Comparison of ENCODE assay signal across 14 cellular contexts in the genomic region with DNA sequence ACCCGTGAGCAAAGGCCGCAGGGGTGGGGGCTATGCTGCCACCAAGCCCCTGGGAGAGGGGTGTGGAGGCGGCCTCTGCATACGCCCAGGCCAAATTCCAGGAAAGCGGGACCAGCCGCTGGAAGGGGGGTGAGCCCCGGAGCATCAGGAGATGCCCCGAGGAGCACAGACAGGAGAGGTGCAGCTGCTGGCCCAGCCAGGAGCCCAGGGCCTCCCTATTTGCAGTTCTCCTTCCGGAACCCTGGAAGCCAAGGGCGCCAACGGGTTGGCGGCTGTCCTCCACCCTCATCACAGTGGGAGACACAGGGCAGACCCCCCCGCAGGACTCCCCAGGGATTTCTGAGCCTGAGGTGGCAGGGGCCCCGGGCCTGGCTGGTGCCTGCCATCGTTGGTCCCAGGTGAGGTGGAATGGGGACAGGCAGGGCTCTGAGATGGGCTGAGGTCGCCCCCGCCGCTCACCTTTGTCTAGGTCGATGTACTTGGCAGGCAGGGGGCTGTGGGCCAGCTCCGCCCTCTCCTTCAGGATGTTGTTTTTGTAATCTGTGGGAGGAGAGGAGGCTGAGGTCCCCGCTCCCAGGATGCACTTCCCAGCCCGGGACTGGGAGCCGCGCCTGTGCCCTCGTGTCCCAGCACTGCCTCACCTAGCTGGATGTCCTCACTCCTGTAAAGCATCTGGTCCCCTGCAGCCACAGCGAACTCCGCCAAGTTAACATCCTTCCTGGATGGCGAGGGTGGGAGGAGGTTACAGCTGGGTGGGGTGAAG. TPM values are rescaled to one million over a fixed set of nuclear protein-coding genes. Genes with fewer than 3 reads are reported as not detected.
DNase-seq lines count a peak whose midpoint lies in the region; ATAC-seq and TF ChIP-seq lines count a peak whose summit lies in the region.
"Had no signal": no experiment of that assay in that cellular context is flagged by ENCODE, and none has a peak within 500 bp of the region (broad histone marks: within the 10 kb centered on the region; RNA-seq: fewer than 3 reads in every experiment).

No MANE protein-coding gene starts in this region.

- H3K4me1 ChIP-seq in HUES48 (ENCODE audit: control insufficient read depth, insufficient read depth, low read length): peaks cover 27% of the 10 kb centered on the region

- H3K4me3 Mint-ChIP-seq in chondrocyte (ENCODE audit: unreplicated experiment) (no peak overlapping the region), osteocyte (ENCODE audit: unreplicated experiment) (peak overlapping the region; percentile 72)
- H3K4me3 Mint-ChIP-seq: activated T-cell treated with anti-CD3 and anti-CD28 coated beads, Interleukin-2, amount 50 U/mL, for 4 hours had no signal

- no peaks in the 10 kb centered on the region for H3K9me3 ChIP-seq in HUES48 (ENCODE audit: control insufficient read depth, insufficient read depth, low read length)
- H3K9me3 ChIP-seq: psoas muscle, upper lobe of left lung had no signal

- H3K36me3 Mint-ChIP-seq in chondrocyte (ENCODE audit: low read depth): no peaks in the 10 kb centered on the region
- peaks cover 9% of the 10 kb centered on the region for H3K36me3 Mint-ChIP-seq in osteocyte (ENCODE audit: unreplicated experiment)

- H3K9ac ChIP-seq in HUES48 (ENCODE audit: low read depth, low read length): no peak overlapping the region

- H3K36me3 ChIP-seq in HUES48 (ENCODE audit: control insufficient read depth, insufficient read depth, low read length): no peaks in the 10 kb centered on the region

- H3K9me3 Mint-ChIP-seq in chondrocyte (ENCODE audit: low read depth) (no peaks in the 10 kb centered on the region), osteocyte (ENCODE audit: unreplicated experiment) (no peaks in the 10 kb centered on the region)
- H3K9me3 Mint-ChIP-seq: activated T-cell treated with anti-CD3 and anti-CD28 coated beads, Interleukin-2, amount 50 U/mL, for 4 hours had no signal

- H3K4me1 Mint-ChIP-seq in chondrocyte (ENCODE audit: low read depth) (peaks cover 31% of the 10 kb centered on the region), osteocyte (ENCODE audit: unreplicated experiment) (peaks cover 47% of the 10 kb centered on the region)

- H3K27ac Mint-ChIP-seq in chondrocyte (ENCODE audit: unreplicated experiment): peak overlapping the region; percentile 2
- peak overlapping the region; percentile 74 for H3K27ac Mint-ChIP-seq in osteocyte (ENCODE audit: unreplicated experiment)

- ATAC-seq in omental fat pad (ENCODE audit: low FRiP score): no peak
- ATAC-seq: activated T-cell treated with anti-CD3 and anti-CD28 coated beads, Interleukin-2, amount 50 U/mL, for 4 hours; esophagus mucosa; psoas muscle had no signal

- peaks cover 20% of the 10 kb centered on the region for H3K27me3 ChIP-seq in HUES48 (ENCODE audit: control insufficient read depth, insufficient read depth, low read length)

- no peak for TF ChIP-seq CTCF in chondrocyte (IDR thresholded peaks at IDR 0.05)
- no peak for TF ChIP-seq CTCF in osteocyte (IDR thresholded peaks at IDR 0.05)
- no peak for TF ChIP-seq CTCF in omental fat pad (IDR thresholded peaks at IDR 0.05)

- peak overlapping the region; percentile 13 for H3K27ac ChIP-seq in HUES48 (ENCODE audit: low read depth, low read length)
- H3K27ac ChIP-seq: PC-9 had no signal

- H3K27me3 Mint-ChIP-seq in chondrocyte (ENCODE audit: low read depth): no peaks in the 10 kb centered on the region
- no peaks in the 10 kb centered on the region for H3K27me3 Mint-ChIP-seq in osteocyte (ENCODE audit: unreplicated experiment)

- H3K4me3 ChIP-seq in HUES48 (ENCODE audit: low read depth, low read length): peak overlapping the region; percentile 49; the same call in 1 of the 2 replicates
- H3K4me3 ChIP-seq: PC-9, psoas muscle, upper lobe of left lung had no signal

- peak; percentile 51 for DNase-seq in DMS79 treated with DMSO at 0.1 percent for 48 hours (lab: John Stamatoyannopoulos, UW)
- DNase-seq in DMS79 (lab: John Stamatoyannopoulos, UW): no peak
- DNase-seq in chondrocyte (ENCODE audit: low spot score): no peak
- DNase-seq in osteocyte (ENCODE audit: extremely low spot score, unreplicated experiment): no peak
- no peak for DNase-seq in SIG-M5 treated with dmso at 0.1 percent for 504 hours (lab: John Stamatoyannopoulos, UW; ENCODE audit: unreplicated experiment)
- no peak for DNase-seq in dedifferentiated amniotic fluid mesenchymal stem cell (ENCODE audit: extremely low spot score)
- DNase-seq in omental fat pad (ENCODE audit: low spot score): no peak
- DNase-seq: activated T-cell treated with anti-CD3 and anti-CD28 coated beads, Interleukin-2, amount 50 U/mL, for 4 hours had no signal

RNA-seq across cellular contexts. Expression of gene DVL1, which starts 4.4 kb away (rescaled TPM):
- total RNA-seq in chondrocyte (59.6 to 66.5 TPM (median 59.9 TPM) in 3 replicates), osteocyte (92.9 and 95.7 TPM in 2 replicates), omental fat pad (10 to 100 TPM; 56.6 to 65.0 (median 61.8) TPM)

RNA-seq across cellular contexts. Expression of gene MXRA8, which starts 4.8 kb away (rescaled TPM):
- total RNA-seq in chondrocyte: 154 to 238 TPM (median 158 TPM) in 3 replicates
- 440 and 449 TPM in 2 replicates for total RNA-seq in osteocyte
- 100 to 1,000 TPM in 1 of 4 donors, 10 to 100 TPM in 3; 78.2 to 147 (median 83.3) TPM for total RNA-seq in omental fat pad

RNA-seq across cellular contexts. Expression of gene AURKAIP1, which starts 21.4 kb away (rescaled TPM):
- 86.8 to 128 TPM (median 89.0 TPM) in 3 replicates for total RNA-seq in chondrocyte
- total RNA-seq in osteocyte: 116 and 120 TPM in 2 replicates
- 100 to 1,000 TPM in 3 of 4 donors, 10 to 100 TPM in 1; 96.3 to 115 (median 105) TPM for total RNA-seq in omental fat pad

RNA-seq across cellular contexts. Expression of gene TAS1R3, which starts 22.5 kb away (rescaled TPM):
- total RNA-seq in chondrocyte (0.28 to 0.68 TPM (median 0.37 TPM) in 3 replicates), osteocyte (0.57 and 0.97 TPM in 2 replicates), omental fat pad (under 1 TPM; 0.12 to 0.32 (median 0.16) TPM)
- total RNA-seq: H4 had no signal

RNA-seq across cellular contexts. Expression of gene CPTP, which starts 29.0 kb away (rescaled TPM):
- total RNA-seq in chondrocyte (19.4 to 23.3 TPM (median 23.1 TPM) in 3 replicates), osteocyte (23.5 and 24.7 TPM in 2 replicates), omental fat pad (10 to 100 TPM in 2 of 4 donors, 1 to 10 TPM in 2; 8.5 to 18.6 (median 11.5) TPM)
